In the genomic region with DNA sequence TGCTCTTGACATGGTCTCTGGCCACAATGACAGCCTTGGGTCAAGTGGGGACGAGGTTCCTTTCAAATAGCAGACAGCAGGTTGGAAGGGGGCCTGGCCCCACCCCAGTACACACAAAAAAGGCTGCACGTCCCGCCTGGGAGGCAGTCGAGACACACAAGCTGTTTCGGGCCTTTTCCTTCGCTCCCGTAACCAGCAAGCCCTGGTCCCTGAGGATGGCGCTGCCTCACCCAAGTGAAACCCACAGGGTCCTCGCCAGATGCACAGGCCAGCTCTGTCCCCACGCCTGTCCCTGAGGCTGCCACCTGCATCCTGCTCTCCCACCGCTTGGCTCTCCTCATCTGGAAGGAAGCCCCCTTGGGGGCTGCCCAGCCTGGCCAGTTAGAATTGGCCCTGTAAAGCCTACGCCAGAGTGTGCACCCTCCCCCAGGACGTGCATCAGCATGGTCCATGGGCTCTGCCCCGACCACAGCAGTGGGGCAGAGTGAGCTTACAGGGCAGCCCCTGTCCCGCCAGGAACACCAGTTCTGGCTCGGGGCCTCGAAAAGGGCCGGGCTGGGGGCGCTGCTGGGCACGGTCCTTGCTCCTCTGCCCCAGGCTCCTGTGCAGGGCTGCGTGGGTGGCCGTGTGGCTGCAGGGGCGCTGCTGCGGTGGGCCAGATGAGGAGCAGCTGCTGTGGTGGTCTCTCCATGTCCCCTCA, we compare ENCODE assay signal across 24 cellular contexts. TPM values are rescaled to one million over a fixed set of nuclear protein-coding genes. Genes with fewer than 3 reads are reported as not detected.
DNase-seq lines count a peak whose midpoint lies in the region; ATAC-seq and TF ChIP-seq lines count a peak whose summit lies in the region.
"Had no signal": no experiment of that assay in that cellular context is flagged by ENCODE, and none has a peak within 500 bp of the region (broad histone marks: within the 10 kb centered on the region; RNA-seq: fewer than 3 reads in every experiment).

No MANE protein-coding gene starts in this region.

- H4K20me1 ChIP-seq in neural cell (ENCODE audit: insufficient read depth), result no peaks in the 10 kb centered on the region

- H3K27ac ChIP-seq in dorsolateral prefrontal cortex (peak overlapping the region in 5 of 59 donors; percentile 10 to 71 (median 59)), neural cell (ENCODE audit: low read length) (no peak overlapping the region), mesenchymal stem cell (ENCODE audit: low read length, poor library complexity, severe bottlenecking) (no peak overlapping the region)
- H3K27ac ChIP-seq: 22Rv1, KMS-11, prostate gland had no signal

- no peak overlapping the region for H2BK5ac ChIP-seq in mesenchymal stem cell (ENCODE audit: low read depth, low read length, poor library complexity, severe bottlenecking)

- H2BK120ac ChIP-seq in mesenchymal stem cell (ENCODE audit: low read depth, low read length), result no peak overlapping the region

- H3K79me1 ChIP-seq in mesenchymal stem cell (replicated peaks; ENCODE audit: low read length, poor library complexity, severe bottlenecking), result no peaks in the 10 kb centered on the region

- no peak for TF ChIP-seq RAD21 in neural cell (conservative IDR thresholded peaks at IDR 0.05)

- no peak overlapping the region for H4K91ac ChIP-seq in mesenchymal stem cell (ENCODE audit: low read length)

- no peaks in the 10 kb centered on the region for H3F3A ChIP-seq in neural cell (ENCODE audit: insufficient read depth, low read length, poor library complexity, severe bottlenecking)

- H3K27me3 ChIP-seq in dorsolateral prefrontal cortex (peaks cover 0 to 58% (median 10%) of the 10 kb centered on the region in 45 donors), neural cell (ENCODE audit: insufficient read depth, low read depth, low read length) (peaks cover 27% of the 10 kb centered on the region), mesenchymal stem cell (ENCODE audit: control insufficient read depth in 1 of 2, insufficient read depth in 1 of 2, low read length in 2 of 2) (peaks cover 81 to 84% of the 10 kb centered on the region in 2 experiments)

- WGBS in mesenchymal stem cell, result 52% methylated on average over 23 of the region's 24 CpGs

- H3K36me3 ChIP-seq in neural cell (ENCODE audit: insufficient read depth, low read length) (no peaks in the 10 kb centered on the region), mesenchymal stem cell (ENCODE audit: control insufficient read depth in 1 of 2, insufficient read depth in 2 of 2, low read depth in 1 of 2, low read length in 2 of 2) (peaks cover 0 to 3% of the 10 kb centered on the region in 2 experiments)
- H3K36me3 ChIP-seq: prostate gland had no signal

- H3K9me2 ChIP-seq in neural cell (ENCODE audit: insufficient read depth, low read length), result no peaks in the 10 kb centered on the region

- H2AK5ac ChIP-seq in mesenchymal stem cell (ENCODE audit: low read length, severe bottlenecking), result no peak overlapping the region

- H3K23ac ChIP-seq in mesenchymal stem cell (ENCODE audit: low read length in 2 of 2), result peak overlapping the region in 1 of 2 experiments; percentile 18

- no peak for ATAC-seq in Right ventricle myocardium inferior
- ATAC-seq: activated CD8-positive, alpha-beta T cell treated with anti-CD3 and anti-CD28 coated beads, Interleukin-2, amount 10 ng/mL, durations not matched to agents 7 days and 5 days; left colon; sciatic nerve had no signal

- H3K79me2 ChIP-seq in neural cell (replicated peaks; ENCODE audit: insufficient read depth, low read length), result no peaks in the 10 kb centered on the region

- H2BK15ac ChIP-seq in mesenchymal stem cell (ENCODE audit: low read depth, poor library complexity, severe bottlenecking), result no peak overlapping the region

- TF ChIP-seq EP300 in neural cell (conservative IDR thresholded peaks at IDR 0.05; ENCODE audit: poor library complexity, severe bottlenecking), result no peak

- no peak overlapping the region for H3K4ac ChIP-seq in mesenchymal stem cell (ENCODE audit: low read depth in 1 of 2, low read length in 2 of 2)

- H3K4me1 ChIP-seq in mesenchymal stem cell (ENCODE audit: control insufficient read depth, insufficient read depth, low read depth, low read length), result peaks cover 24% of the 10 kb centered on the region

- H3K4me3 ChIP-seq in dorsolateral prefrontal cortex (peak overlapping the region in 32 of 59 donors; percentile 24 to 72 (median 60)), neural cell (ENCODE audit: low read length) (peak overlapping the region; percentile 76), mesenchymal stem cell (ENCODE audit: insufficient read depth in 1 of 2, low read depth in 1 of 2, low read length in 2 of 2) (no peak overlapping the region)
- H3K4me3 ChIP-seq: prostate gland had no signal

- no peak for TF ChIP-seq CTCF in dorsolateral prefrontal cortex (IDR thresholded peaks at IDR 0.05 in 54 of 56, conservative IDR thresholded peaks at IDR 0.05 in 2 of 56; ENCODE audit: low read depth in 1 of 56, partially characterized antibody in 56 of 56)
- TF ChIP-seq CTCF in neural cell (IDR thresholded peaks at IDR 0.05; ENCODE audit: poor library complexity, severe bottlenecking), result no peak

- DNase-seq in cardiac septum (ENCODE audit: low spot score), result peak; percentile 41
- no peak for DNase-seq in Right ventricle myocardium inferior (ENCODE audit: missing footprints)
- peak in 1 of 10 donors; percentile 45 for DNase-seq in dorsolateral prefrontal cortex
- DNase-seq in mesenchymal stem cell, result no peak
- DNase-seq in activated T-cell treated with anti-CD3 and anti-CD28 coated beads for 4 hours, result no peak
- no peak for DNase-seq in NCI-H2107 (lab: John Stamatoyannopoulos, UW)
- no peak for DNase-seq in foreskin melanocyte
- DNase-seq: activated CD4-positive, alpha-beta T cell treated with anti-CD3 and anti-CD28 coated beads for 4 hours; activated CD8-positive, alpha-beta T cell treated with anti-CD3 and anti-CD28 coated beads, Interleukin-2, amount 10 ng/mL, durations not matched to agents 7 days and 5 days; activated naive CD4-positive, alpha-beta T cell treated with anti-CD3 and anti-CD28 coated beads, Interleukin-2, amount 50 U/mL, for 16 hours; amniotic stem cell; Calu3; hippocampal formation; MM.1S; NCI-H2029 treated with DMSO at 0.1 percent for 48 hours; NCI-H526; NK-92 treated with Interleukin-12 subunit alpha and Interleukin-12 subunit beta, amount 100 ng/mL, for 24 hours; stimulated activated CD4-positive, alpha-beta T cell treated with anti-CD3 and anti-CD28 coated beads, Interleukin-4, amount 100 ng/mL, for 4 hours had no signal

- H2AFZ ChIP-seq in neural cell (ENCODE audit: low read depth, low read length), result no peak overlapping the region
- no peak overlapping the region for H2AFZ ChIP-seq in mesenchymal stem cell (ENCODE audit: low read depth, low read length)

- intact Hi-C loops in cardiac septum (cut with DNase I) (no loop called here), Right ventricle myocardium inferior (cut with DNase I) (no loop called here), dorsolateral prefrontal cortex (cut with DNase I) (no loop called here)

- no peak overlapping the region for H3K4me2 ChIP-seq in neural cell (ENCODE audit: low read length)
- H3K4me2 ChIP-seq in mesenchymal stem cell (ENCODE audit: low read length, poor library complexity, severe bottlenecking), result no peak overlapping the region
- H3K4me2 ChIP-seq: KMS-11 had no signal

- H3K9ac ChIP-seq in neural cell (ENCODE audit: low read length), result peak overlapping the region; percentile 70
- H3K9ac ChIP-seq in mesenchymal stem cell (ENCODE audit: low read length), result no peak overlapping the region
- H3K9ac ChIP-seq: KMS-11 had no signal

- H2BK12ac ChIP-seq in mesenchymal stem cell (ENCODE audit: low read length in 2 of 2), result no peak overlapping the region

- no peak overlapping the region for H3K14ac ChIP-seq in mesenchymal stem cell (ENCODE audit: low read length in 2 of 2)

- H4K8ac ChIP-seq in mesenchymal stem cell (ENCODE audit: low read length), result no peak overlapping the region

- no peak overlapping the region for H3K18ac ChIP-seq in mesenchymal stem cell (ENCODE audit: low read depth in 1 of 2, low read length in 2 of 2)

- H3K9me3 ChIP-seq in neural cell (ENCODE audit: low read length), result no peaks in the 10 kb centered on the region
- H3K9me3 ChIP-seq in mesenchymal stem cell (ENCODE audit: control insufficient read depth, low read length), result peaks cover 6% of the 10 kb centered on the region
- H3K9me3 ChIP-seq: prostate gland had no signal

TF ChIP-seq in neural cell, 6 proteins besides CTCF, POLR2A, EP300 and RAD21:
- TF ChIP-seq SMC3 (conservative IDR thresholded peaks at IDR 0.05; ENCODE audit: poor library complexity), result no peak
- no peak for TF ChIP-seq TAF1 (IDR thresholded peaks at IDR 0.05; ENCODE audit: low read depth)
- TF ChIP-seq POLR2AphosphoS5 (IDR thresholded peaks at IDR 0.05), result no peak
TF ChIP-seq in neural cell: peak in this region for 0.

RNA-seq across cellular contexts. Expression of gene CPLX1, which starts 2.0 kb away (rescaled TPM):
- total RNA-seq in cardiac septum, result 9.4 TPM
- total RNA-seq in Right ventricle myocardium inferior, result 3.1 TPM
- 100 to 1,000 TPM in 117 of 120 experiments, 10 to 100 TPM in 3; 50.4 to 376 (median 222) TPM for total RNA-seq in dorsolateral prefrontal cortex
- 5.1 and 7.6 TPM in 2 replicates for polyA plus RNA-seq in neural cell
- 5.1 and 5.6 TPM in 2 replicates for polyA minus RNA-seq in neural cell
- 0.14 TPM for polyA plus RNA-seq in mesenchymal stem cell (2013, experiment 1 of 2)
- polyA plus RNA-seq in mesenchymal stem cell (2013, experiment 2 of 2), result 0.10 TPM

Comparison
In these comparisons a context has a peak if more than half of its experiments do, and no peak if none do; other contexts are left out.
1. H3K4me3 ChIP-seq: peak in dorsolateral prefrontal cortex (32 of 59) and neural cell (single experiment); none in mesenchymal stem cell (0 of 2).